Comparison of ENCODE assay signal across 17 cellular contexts in the genomic region with DNA sequence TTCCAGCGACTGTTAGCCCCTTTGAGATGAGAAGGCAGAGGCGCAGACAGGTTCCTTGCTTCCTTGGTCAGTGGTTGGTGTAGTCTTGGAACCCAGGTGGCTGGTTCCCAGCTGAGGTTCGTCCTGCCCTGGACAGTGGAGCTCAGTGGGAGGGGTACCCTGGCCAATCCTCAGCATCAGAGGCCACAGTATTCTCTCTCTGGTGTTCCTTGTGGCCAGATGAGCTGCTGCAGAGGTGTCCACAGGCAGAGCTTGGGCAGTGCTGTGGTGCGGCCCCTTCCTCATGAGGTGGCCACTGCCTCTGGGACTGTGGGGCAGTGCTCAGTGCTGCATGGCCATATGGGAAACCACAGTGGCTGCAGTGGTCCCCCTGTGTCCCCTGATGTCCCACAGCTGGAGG.
DNase-seq lines count a peak whose midpoint lies in the region; ATAC-seq and TF ChIP-seq lines count a peak whose summit lies in the region.
"Had no signal": no experiment of that assay in that cellular context is flagged by ENCODE, and none has a peak within 500 bp of the region (broad histone marks: within the 10 kb centered on the region; RNA-seq: fewer than 3 reads in every experiment).

No MANE protein-coding gene starts in this region.

- POLR2A ChIA-PET in Panc1 (lab: Charles Lee): no interaction called here

- H3K9me3 Mint-ChIP-seq in endodermal cell: peaks cover 6% of the 10 kb centered on the region
- H3K9me3 Mint-ChIP-seq: CD4-positive, alpha-beta T cell had no signal

- no peak overlapping the region for H3K4me3 Mint-ChIP-seq in endodermal cell
- H3K4me3 Mint-ChIP-seq: CD4-positive, alpha-beta T cell had no signal

- H3K27me3 Mint-ChIP-seq in endodermal cell (ENCODE audit: insufficient read depth): peaks cover 6% of the 10 kb centered on the region

- no peaks in the 10 kb centered on the region for H3K36me3 ChIP-seq in Panc1 (ENCODE audit: control insufficient read depth, insufficient read depth, low read length)
- H3K36me3 ChIP-seq in endodermal cell (ENCODE audit: control insufficient read depth, insufficient read depth, low read length): no peaks in the 10 kb centered on the region
- H3K36me3 ChIP-seq in upper lobe of right lung: no peaks in the 10 kb centered on the region
- H3K36me3 ChIP-seq: HAP-1 had no signal

- BruUV-seq in Panc1 (replicated peaks; lab: Mats Ljungman, UMichigan): no TSS peak

- in situ Hi-C loops in Panc1 (cut with HindIII; ENCODE audit: low pct_unique_long_range_greater_than_20kb, low sequenced_read_pairs): no loop called here

- no peak for ATAC-seq in Right ventricle myocardium superior (ENCODE audit: poor library complexity)
- peak; percentile 59; the same call in 1 of the 2 replicates for ATAC-seq in Panc1
- ATAC-seq in upper lobe of right lung: peak; percentile 19
- no peak for ATAC-seq in GM21526 (IDR thresholded peaks at IDR 0.05; ENCODE audit: low FRiP score, unreplicated experiment)
- ATAC-seq in HG03460 (IDR thresholded peaks at IDR 0.05; ENCODE audit: unreplicated experiment): no peak

- WGBS in endodermal cell (ENCODE audit: insufficient coverage in 1 of 2, insufficient read length in 1 of 2), 2 experiments: 88 to 100% methylated on average over 4 of the region's 4 CpGs

- H3K4me3 ChIP-seq in Panc1 (ENCODE audit: low read depth in 2 of 2, low read length in 2 of 2) (no peak overlapping the region), endodermal cell (ENCODE audit: low read length) (no peak overlapping the region), upper lobe of right lung (no peak overlapping the region)
- H3K4me3 ChIP-seq: GM23248, HAP-1 had no signal

- no peak overlapping the region for H3K27ac Mint-ChIP-seq in endodermal cell
- H3K27ac Mint-ChIP-seq: CD4-positive, alpha-beta T cell had no signal

- H3K4me1 ChIP-seq in Panc1 (ENCODE audit: control insufficient read depth, insufficient read depth, low read length) (no peaks in the 10 kb centered on the region), endodermal cell (ENCODE audit: control insufficient read depth, insufficient read depth, low read length) (no peaks in the 10 kb centered on the region), upper lobe of right lung (no peaks in the 10 kb centered on the region)
- H3K4me1 ChIP-seq: HAP-1 had no signal

- DNase-seq in cardiac septum (ENCODE audit: low spot score) (peak; percentile 62), Right ventricle myocardium superior (no peak), Panc1 (ENCODE audit: low read depth, low spot score) (no peak), endodermal cell (no peak), upper lobe of right lung (no peak), pons (ENCODE audit: low spot score) (no peak)
- DNase-seq: AML-193; C1 segment of cervical spinal cord; Calu3; CD4-positive, alpha-beta T cell; GF-D8; GM23248; KBM-7 had no signal

- intact Hi-C loops in cardiac septum (cut with DNase I) (no loop called here), Right ventricle myocardium superior (cut with DNase I) (no loop called here), Panc1 (cut with micrococcal nuclease; ENCODE audit: unreplicated experiment) (no loop called here), upper lobe of right lung (cut with DNase I) (loop anchor here (10.0 kb wide), 1 partner anchor 305 kb away; no protein-coding TSS in a partner anchor)

- CTCF ChIA-PET in Panc1 (lab: Charles Lee): no interaction called here

- no peak overlapping the region for H3K27ac ChIP-seq in Panc1 (ENCODE audit: low read length)
- no peak overlapping the region for H3K27ac ChIP-seq in endodermal cell (ENCODE audit: low read depth, low read length)
- no peak overlapping the region for H3K27ac ChIP-seq in upper lobe of right lung
- H3K27ac ChIP-seq: 22Rv1, GM23248 had no signal

- peaks cover 2% of the 10 kb centered on the region for H3K36me3 Mint-ChIP-seq in endodermal cell (ENCODE audit: low read depth)

- H3K4me1 Mint-ChIP-seq in endodermal cell: peaks cover 1% of the 10 kb centered on the region

- H3K9ac ChIP-seq in endodermal cell (ENCODE audit: extremely low read depth, low read length, poor library complexity, severe bottlenecking): no peak overlapping the region
- H3K9ac ChIP-seq: GM23248 had no signal

- TF ChIP-seq CTCF in Panc1 (IDR thresholded peaks at IDR 0.05) (no peak), endodermal cell (conservative IDR thresholded peaks at IDR 0.05) (peak; percentile 20), upper lobe of right lung (IDR thresholded peaks at IDR 0.05) (no peak)

- H3K9me3 ChIP-seq in Panc1 (ENCODE audit: control insufficient read depth, insufficient read depth, low read depth, low read length) (no peaks in the 10 kb centered on the region), endodermal cell (ENCODE audit: control insufficient read depth, low read length) (no peaks in the 10 kb centered on the region), upper lobe of right lung (no peaks in the 10 kb centered on the region)
- H3K9me3 ChIP-seq: HAP-1 had no signal

- H3K27me3 ChIP-seq in Panc1 (ENCODE audit: control insufficient read depth, insufficient read depth, low read length): no peaks in the 10 kb centered on the region
- H3K27me3 ChIP-seq in endodermal cell (ENCODE audit: control insufficient read depth, insufficient read depth, low read length, poor library complexity, severe bottlenecking): no peaks in the 10 kb centered on the region
- H3K27me3 ChIP-seq in upper lobe of right lung: peaks cover 15% of the 10 kb centered on the region

Comparison
In these comparisons a context has a peak if more than half of its experiments do, and no peak if none do; other contexts are left out.
1. ATAC-seq: peak in Panc1 (single experiment) and upper lobe of right lung (single experiment); none in Right ventricle myocardium superior (single experiment), GM21526 (single experiment) and HG03460 (single experiment).